Comparison of ENCODE assay signal across 8 cellular contexts in genomic region chr5:107671742-107672211, GRCh38. TPM values are rescaled to one million over a fixed set of nuclear protein-coding genes. Genes with fewer than 3 reads are reported as not detected.
DNase-seq lines count a peak whose midpoint lies in the region; ATAC-seq and TF ChIP-seq lines count a peak whose summit lies in the region.

No MANE protein-coding gene starts in this region.

- H3K4me3 ChIP-seq in OCI-LY7 (ENCODE audit: low read depth, low read length, poor library complexity, severe bottlenecking) (peak overlapping the region; percentile 74), lower lobe of right lung (peak overlapping the region; percentile 71), tibial artery (peak overlapping the region; percentile 60 to 76)

- ATAC-seq in HG03066 (IDR thresholded peaks at IDR 0.05; ENCODE audit: low read depth, unreplicated experiment) = peak; percentile 1
- no peak for ATAC-seq in lower lobe of right lung
- ATAC-seq in GM21515 (IDR thresholded peaks at IDR 0.05; ENCODE audit: unreplicated experiment) = no peak

- peak; percentile 76 for DNase-seq in DMS 273 treated with DMSO at 0.1 percent for 48 hours (lab: John Stamatoyannopoulos, UW)
- no peak for DNase-seq in OCI-LY7 (ENCODE audit: low spot score)
- peak; percentile 45 for DNase-seq in cerebellar cortex (ENCODE audit: low spot score)
- DNase-seq in lower lobe of right lung = no peak
- peak in 1 of 2 donors; percentile 22 for DNase-seq in tibial artery
- no peak for DNase-seq in GDM1 (lab: John Stamatoyannopoulos, UW)

- H2AFZ ChIP-seq in OCI-LY7 (ENCODE audit: low read length) = peak overlapping the region; percentile 97

- no TSS peak for BruUV-seq in OCI-LY7 (replicated peaks; lab: Mats Ljungman, UMichigan)

- intact Hi-C loops in OCI-LY7 (cut with micrococcal nuclease; ENCODE audit: unreplicated experiment) (loop anchor here (1.0 to 5.0 kb wide), 4 partner anchors 158 to 424 kb away; no protein-coding TSS in a partner anchor), lower lobe of right lung (cut with DNase I) (no loop called here), tibial artery (cut with DNase I; ENCODE audit: low total_unique reads) (loop anchor here (5.0 to 10.0 kb wide), 3 partner anchors 99 to 607 kb away; no protein-coding TSS in a partner anchor)

- H3K4me1 ChIP-seq in OCI-LY7 (ENCODE audit: insufficient read depth, low read length, poor library complexity, severe bottlenecking) (peaks cover 25% of the 10 kb centered on the region), lower lobe of right lung (peaks cover 39% of the 10 kb centered on the region), tibial artery (peaks cover 0 to 22% (median 7%) of the 10 kb centered on the region in 4 donors)

- H4K20me1 ChIP-seq in OCI-LY7 (ENCODE audit: insufficient read depth, low read length) = no peaks in the 10 kb centered on the region

- H3K9me3 ChIP-seq in OCI-LY7 (ENCODE audit: low read length) (no peaks in the 10 kb centered on the region), lower lobe of right lung (no peaks in the 10 kb centered on the region), tibial artery (no peaks in the 10 kb centered on the region)

- H3K36me3 ChIP-seq in OCI-LY7 (ENCODE audit: insufficient read depth, low read length) (no peaks in the 10 kb centered on the region), lower lobe of right lung (no peaks in the 10 kb centered on the region), tibial artery (no peaks in the 10 kb centered on the region)

- H3K27ac ChIP-seq in OCI-LY7 (ENCODE audit: low read depth, low read length, poor library complexity, severe bottlenecking) = peak overlapping the region; percentile 10
- H3K27ac ChIP-seq in lower lobe of right lung = peak overlapping the region; percentile 54
- H3K27ac ChIP-seq in tibial artery = peak overlapping the region; percentile 81 to 88

- CTCF ChIA-PET in OCI-LY7 (lab: Charles Lee; ENCODE audit: unreplicated experiment) = interaction anchor here (0.6 kb wide), 1 partner anchor 324 kb away, joined by 4 read pairs; no protein-coding TSS in a partner anchor

- TF ChIP-seq CTCF in OCI-LY7 (conservative IDR thresholded peaks at IDR 0.05; ENCODE audit: low read length) (no peak), lower lobe of right lung (IDR thresholded peaks at IDR 0.05) (no peak), tibial artery (IDR thresholded peaks at IDR 0.05) (no peak)

- peak overlapping the region; percentile 95 for H3K4me2 ChIP-seq in OCI-LY7 (ENCODE audit: low read length)

- POLR2A ChIA-PET in OCI-LY7 (lab: Charles Lee) = interaction anchor here (0.6 to 1.0 kb wide), 7 partner anchors 16 to 567 kb away, joined by 3 to 5 read pairs (median 3); no protein-coding TSS in a partner anchor

- H3K9me2 ChIP-seq in OCI-LY7 (ENCODE audit: insufficient read depth, low read length) = no peaks in the 10 kb centered on the region

- H3K79me2 ChIP-seq in OCI-LY7 (ENCODE audit: insufficient read depth, low read depth, low read length) = no peaks in the 10 kb centered on the region

- H3K27me3 ChIP-seq in lower lobe of right lung (ENCODE audit: low read depth) (peaks cover 46% of the 10 kb centered on the region), tibial artery (no peaks in the 10 kb centered on the region)

RNA-seq across cellular contexts. Expression of gene EFNA5, which starts 1.0 kb away (rescaled TPM):
- 1.1 and 2.1 TPM in 2 replicates for total RNA-seq in OCI-LY7 (2014; rRNA removed; shearing (Covaris generic))
- total RNA-seq in OCI-LY7 (2022) (3.1 and 3.6 TPM in 2 replicates), lower lobe of right lung (10.2 TPM)

Comparison
In these comparisons a context has a peak if more than half of its experiments do, and no peak if none do; other contexts are left out.
1. DNase-seq: peak in DMS 273 treated with DMSO at 0.1 percent for 48 hours (single experiment) and cerebellar cortex (single experiment); none in OCI-LY7 (single experiment), lower lobe of right lung (single experiment) and GDM1 (single experiment).
2. H3K27ac ChIP-seq: peak in every context shown above with its lines; median percentile 84 in tibial artery; 54 in lower lobe of right lung; 10 in OCI-LY7.
3. Peak in every context shown above with its lines, with median percentiles within 50 percentile points of each other: H3K4me3 ChIP-seq.